20 cellular contexts compared by ENCODE assay signal in genomic region chr4:77714514-77714913, GRCh38.
"Had no signal": no experiment of that assay in that cellular context is flagged by ENCODE, and none has a peak within 500 bp of the region (broad histone marks: within the 10 kb centered on the region; RNA-seq: fewer than 3 reads in every experiment).

No MANE protein-coding gene starts in this region.

- DNase-seq: activated CD4-positive, alpha-beta T cell treated with anti-CD3 and anti-CD28 coated beads for 1 hour; activated CD4-positive, alpha-beta T cell treated with anti-CD3 and anti-CD28 coated beads, Interleukin-2, amount 50 U/mL, for 48 hours; activated naive CD4-positive, alpha-beta T cell treated with anti-CD3 and anti-CD28 coated beads, Interleukin-2, amount 50 U/mL, for 16 hours; activated T-cell treated with anti-CD3 and anti-CD28 coated beads, Interleukin-2, amount 50 U/mL, for 1 hour; amniotic stem cell; central memory CD4-positive, alpha-beta T cell; colonic mucosa; endodermal cell; foreskin keratinocyte; islet precursor cell; psoas muscle; stimulated activated CD4-positive, alpha-beta T cell treated with anti-CD3 and anti-CD28 coated beads, Interleukin-4, amount 100 ng/mL, for 1 hour; T-helper 2 cell; testis; upper lobe of right lung had no signal

- ATAC-seq: foreskin keratinocyte, psoas muscle, sciatic nerve, upper lobe of right lung had no signal

- H3K4me1 Mint-ChIP-seq: endodermal cell, mesothelial cell of epicardium had no signal

- H3K9me3 Mint-ChIP-seq: endodermal cell, mesothelial cell of epicardium had no signal

- H3K4me1 ChIP-seq: colonic mucosa, foreskin keratinocyte, psoas muscle, testis, upper lobe of right lung had no signal

- H3K4me3 ChIP-seq: colonic mucosa, hepatocyte, psoas muscle, smooth muscle cell, testis, upper lobe of right lung had no signal

- H2AFZ ChIP-seq: hepatocyte had no signal

- H3K27me3 ChIP-seq: colonic mucosa, foreskin keratinocyte, hepatocyte, testis, upper lobe of right lung had no signal

- H3K4me3 Mint-ChIP-seq: endodermal cell, mesothelial cell of epicardium had no signal

- H3K27ac Mint-ChIP-seq: endodermal cell, mesothelial cell of epicardium had no signal

- H3K36me3 ChIP-seq: colonic mucosa had no signal

- H3K4me2 ChIP-seq: hepatocyte, smooth muscle cell had no signal

- H3K27ac ChIP-seq: colonic mucosa, foreskin keratinocyte, hepatocyte, psoas muscle, testis, upper lobe of right lung, VCaP had no signal

- H3K79me2 ChIP-seq: hepatocyte had no signal

- H3K9me3 ChIP-seq: colonic mucosa, psoas muscle, testis, upper lobe of right lung had no signal
